In genomic region chr15:43133429-43134156, GRCh38 we compare ENCODE assay signal across 1 cellular context.
TF ChIP-seq lines count a peak whose summit lies in the region.

TSS of gene TMEM62 (plus strand) at chr15:43133586. CDS start at chr15:43133803, 217 bp downstream.

TF ChIP-seq in HepG2, 621 proteins besides CTCF, POLR2A, EP300 and RAD21 (continued from another document and continues in another):
- 0 out of 2 replicates have a peak, but pooled peaks have one; percentile 39 for TF ChIP-seq ZXDC (CRISPR knock-in tag; IDR thresholded peaks at IDR 0.05)
- no peak for TF ChIP-seq ZNF484 (CRISPR knock-in tag; IDR thresholded peaks at IDR 0.05; ENCODE audit: borderline replicate concordance, low read depth)
- no peak for TF ChIP-seq ZNF17 (CRISPR knock-in tag; IDR thresholded peaks at IDR 0.05)
- TF ChIP-seq GMEB2 (CRISPR knock-in tag; IDR thresholded peaks at IDR 0.05; ENCODE audit: low read depth) = no peak
- TF ChIP-seq KLF13 (CRISPR knock-in tag; IDR thresholded peaks at IDR 0.05) = no peak
- TF ChIP-seq ZNF576 (CRISPR knock-in tag; IDR thresholded peaks at IDR 0.05) = no peak
- peak; percentile 22; the same call in 1 of the 2 replicates for TF ChIP-seq ZNF552 (CRISPR knock-in tag; IDR thresholded peaks at IDR 0.05; ENCODE audit: borderline replicate concordance)
- no peak for TF ChIP-seq ZNF468 (CRISPR knock-in tag; IDR thresholded peaks at IDR 0.05)
- TF ChIP-seq ZBTB26 (CRISPR knock-in tag; IDR thresholded peaks at IDR 0.05; ENCODE audit: borderline replicate concordance) = no peak
- TF ChIP-seq, protein P1, sequence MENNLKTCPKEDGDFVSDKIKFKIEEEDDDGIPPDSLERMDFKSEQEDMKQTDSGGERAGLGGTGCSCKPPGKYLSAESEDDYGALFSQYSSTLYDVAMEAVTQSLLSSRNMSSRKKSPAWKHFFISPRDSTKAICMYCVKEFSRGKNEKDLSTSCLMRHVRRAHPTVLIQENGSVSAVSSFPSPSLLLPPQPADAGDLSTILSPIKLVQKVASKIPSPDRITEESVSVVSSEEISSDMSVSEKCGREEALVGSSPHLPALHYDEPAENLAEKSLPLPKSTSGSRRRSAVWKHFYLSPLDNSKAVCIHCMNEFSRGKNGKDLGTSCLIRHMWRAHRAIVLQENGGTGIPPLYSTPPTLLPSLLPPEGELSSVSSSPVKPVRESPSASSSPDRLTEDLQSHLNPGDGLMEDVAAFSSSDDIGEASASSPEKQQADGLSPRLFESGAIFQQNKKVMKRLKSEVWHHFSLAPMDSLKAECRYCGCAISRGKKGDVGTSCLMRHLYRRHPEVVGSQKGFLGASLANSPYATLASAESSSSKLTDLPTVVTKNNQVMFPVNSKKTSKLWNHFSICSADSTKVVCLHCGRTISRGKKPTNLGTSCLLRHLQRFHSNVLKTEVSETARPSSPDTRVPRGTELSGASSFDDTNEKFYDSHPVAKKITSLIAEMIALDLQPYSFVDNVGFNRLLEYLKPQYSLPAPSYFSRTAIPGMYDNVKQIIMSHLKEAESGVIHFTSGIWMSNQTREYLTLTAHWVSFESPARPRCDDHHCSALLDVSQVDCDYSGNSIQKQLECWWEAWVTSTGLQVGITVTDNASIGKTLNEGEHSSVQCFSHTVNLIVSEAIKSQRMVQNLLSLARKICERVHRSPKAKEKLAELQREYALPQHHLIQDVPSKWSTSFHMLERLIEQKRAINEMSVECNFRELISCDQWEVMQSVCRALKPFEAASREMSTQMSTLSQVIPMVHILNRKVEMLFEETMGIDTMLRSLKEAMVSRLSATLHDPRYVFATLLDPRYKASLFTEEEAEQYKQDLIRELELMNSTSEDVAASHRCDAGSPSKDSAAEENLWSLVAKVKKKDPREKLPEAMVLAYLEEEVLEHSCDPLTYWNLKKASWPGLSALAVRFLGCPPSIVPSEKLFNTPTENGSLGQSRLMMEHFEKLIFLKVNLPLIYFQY (CRISPR knock-in tag; IDR thresholded peaks at IDR 0.05; ENCODE audit: borderline replicate concordance) = peak; percentile 47; the same call in 1 of the 2 replicates
- TF ChIP-seq ZNF12 (CRISPR knock-in tag; IDR thresholded peaks at IDR 0.05) = no peak
- TF ChIP-seq TGIF2 (CRISPR knock-in tag; IDR thresholded peaks at IDR 0.05) = no peak
- no peak for TF ChIP-seq ZNF3 (CRISPR knock-in tag; IDR thresholded peaks at IDR 0.05)
- peak; percentile 69; the same call in 1 of the 2 replicates for TF ChIP-seq HOXA5 (CRISPR knock-in tag; IDR thresholded peaks at IDR 0.05)
- TF ChIP-seq AHR (CRISPR knock-in tag; IDR thresholded peaks at IDR 0.05) = no peak
- no peak for TF ChIP-seq EZH2 (conservative IDR thresholded peaks at IDR 0.05; ENCODE audit: low read depth, low read length)
- no peak for TF ChIP-seq PAF1 (CRISPR knock-in tag; IDR thresholded peaks at IDR 0.05)
- no peak for TF ChIP-seq MXD4 (CRISPR knock-in tag; IDR thresholded peaks at IDR 0.05)
- TF ChIP-seq, protein P2, sequence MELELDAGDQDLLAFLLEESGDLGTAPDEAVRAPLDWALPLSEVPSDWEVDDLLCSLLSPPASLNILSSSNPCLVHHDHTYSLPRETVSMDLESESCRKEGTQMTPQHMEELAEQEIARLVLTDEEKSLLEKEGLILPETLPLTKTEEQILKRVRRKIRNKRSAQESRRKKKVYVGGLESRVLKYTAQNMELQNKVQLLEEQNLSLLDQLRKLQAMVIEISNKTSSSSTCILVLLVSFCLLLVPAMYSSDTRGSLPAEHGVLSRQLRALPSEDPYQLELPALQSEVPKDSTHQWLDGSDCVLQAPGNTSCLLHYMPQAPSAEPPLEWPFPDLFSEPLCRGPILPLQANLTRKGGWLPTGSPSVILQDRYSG (CRISPR knock-in tag; IDR thresholded peaks at IDR 0.05) = peak; percentile 42
- 0 out of 2 replicates have a peak, but pooled peaks have one; percentile 37 for TF ChIP-seq ZNF235 (CRISPR knock-in tag; IDR thresholded peaks at IDR 0.05; ENCODE audit: borderline replicate concordance)
- no peak for TF ChIP-seq PBX2 (CRISPR knock-in tag; IDR thresholded peaks at IDR 0.05)
- TF ChIP-seq THRA (CRISPR knock-in tag; IDR thresholded peaks at IDR 0.05; ENCODE audit: borderline replicate concordance) = no peak
- TF ChIP-seq PAXIP1 (CRISPR knock-in tag; conservative IDR thresholded peaks at IDR 0.05) = no peak
- no peak for TF ChIP-seq SOX6 (IDR thresholded peaks at IDR 0.05)
- peak; percentile 51; the same call in 1 of the 2 replicates for TF ChIP-seq SOX6 (CRISPR knock-in tag; IDR thresholded peaks at IDR 0.05)
- peak; percentile 79 for TF ChIP-seq ZNF883 (CRISPR knock-in tag; IDR thresholded peaks at IDR 0.05; ENCODE audit: not compliant biosample characterization)
- no peak for TF ChIP-seq SMAD1 (CRISPR knock-in tag; IDR thresholded peaks at IDR 0.05; ENCODE audit: borderline replicate concordance, low read depth)
- peak; percentile 69 for TF ChIP-seq ZNF792 (CRISPR knock-in tag; IDR thresholded peaks at IDR 0.05)
- no peak for TF ChIP-seq ZBTB2 (CRISPR knock-in tag; IDR thresholded peaks at IDR 0.05; ENCODE audit: low read depth)
- TF ChIP-seq THYN1 (CRISPR knock-in tag; IDR thresholded peaks at IDR 0.05; ENCODE audit: borderline replicate concordance, low read depth) = no peak
- TF ChIP-seq ZNF367 (CRISPR knock-in tag; IDR thresholded peaks at IDR 0.05; ENCODE audit: borderline replicate concordance) = no peak
- TF ChIP-seq ZNF10 (CRISPR knock-in tag; IDR thresholded peaks at IDR 0.05; ENCODE audit: borderline replicate concordance, low read depth) = no peak
- TF ChIP-seq HNRNPLL (IDR thresholded peaks at IDR 0.05; ENCODE audit: low read depth, low read length, poor library complexity, severe bottlenecking) = peak; percentile 88
- TF ChIP-seq ZNF354B (CRISPR knock-in tag; IDR thresholded peaks at IDR 0.05) = no peak
- TF ChIP-seq RFXAP (CRISPR knock-in tag; IDR thresholded peaks at IDR 0.05; ENCODE audit: borderline replicate concordance) = no peak
- TF ChIP-seq, protein P3, sequence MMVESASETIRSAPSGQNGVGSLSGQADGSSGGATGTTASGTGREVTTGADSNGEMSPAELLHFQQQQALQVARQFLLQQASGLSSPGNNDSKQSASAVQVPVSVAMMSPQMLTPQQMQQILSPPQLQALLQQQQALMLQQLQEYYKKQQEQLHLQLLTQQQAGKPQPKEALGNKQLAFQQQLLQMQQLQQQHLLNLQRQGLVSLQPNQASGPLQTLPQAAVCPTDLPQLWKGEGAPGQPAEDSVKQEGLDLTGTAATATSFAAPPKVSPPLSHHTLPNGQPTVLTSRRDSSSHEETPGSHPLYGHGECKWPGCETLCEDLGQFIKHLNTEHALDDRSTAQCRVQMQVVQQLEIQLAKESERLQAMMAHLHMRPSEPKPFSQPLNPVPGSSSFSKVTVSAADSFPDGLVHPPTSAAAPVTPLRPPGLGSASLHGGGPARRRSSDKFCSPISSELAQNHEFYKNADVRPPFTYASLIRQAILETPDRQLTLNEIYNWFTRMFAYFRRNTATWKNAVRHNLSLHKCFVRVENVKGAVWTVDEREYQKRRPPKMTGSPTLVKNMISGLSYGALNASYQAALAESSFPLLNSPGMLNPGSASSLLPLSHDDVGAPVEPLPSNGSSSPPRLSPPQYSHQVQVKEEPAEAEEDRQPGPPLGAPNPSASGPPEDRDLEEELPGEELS (CRISPR knock-in tag; IDR thresholded peaks at IDR 0.05) = no peak
- no peak for TF ChIP-seq MATR3 (CRISPR knock-in tag; IDR thresholded peaks at IDR 0.05)
- TF ChIP-seq HMG20A (CRISPR knock-in tag; IDR thresholded peaks at IDR 0.05; ENCODE audit: borderline replicate concordance) = no peak
- TF ChIP-seq SPEN (CRISPR knock-in tag; IDR thresholded peaks at IDR 0.05; ENCODE audit: low read depth) = peak; percentile 58; the same call in 1 of the 2 replicates
